In the genomic region with DNA sequence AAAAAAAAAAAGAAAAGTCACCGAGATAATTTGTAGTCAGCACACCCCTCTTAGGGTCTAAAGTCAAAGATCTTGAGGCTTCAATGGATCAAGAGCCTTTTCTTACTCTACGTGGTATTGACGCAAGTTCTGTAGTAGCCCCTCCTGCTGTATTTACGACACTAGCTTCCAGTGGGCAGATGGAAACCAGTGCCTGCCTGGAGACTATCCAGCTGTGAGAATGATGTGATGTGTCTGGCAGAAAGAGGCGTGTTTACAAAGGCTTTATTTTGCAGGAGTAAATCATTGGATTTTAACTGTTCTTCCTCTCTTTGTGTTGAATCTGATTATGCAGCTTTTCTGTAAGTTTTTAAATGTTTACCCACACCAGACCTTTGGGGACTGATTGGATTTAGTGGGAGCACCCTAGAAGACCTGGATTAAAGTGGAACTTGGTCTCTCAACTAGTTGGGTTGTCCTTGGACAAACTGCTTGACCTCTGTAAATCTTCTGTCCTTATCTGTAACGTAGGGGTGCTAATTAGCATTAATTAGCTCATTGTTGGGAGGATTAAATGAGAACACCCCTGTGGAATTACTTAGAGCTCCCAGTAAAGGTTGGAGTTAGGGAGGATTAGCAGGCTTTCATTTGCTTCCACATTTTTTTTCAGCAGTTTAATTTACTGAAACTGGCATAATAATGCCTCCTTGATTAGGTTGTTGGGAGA, we compare ENCODE assay signal across 9 cellular contexts.
A peak's percentile ranks its signal among the peaks of the same experiment; 100 is the strongest.
DNase-seq lines count a peak whose midpoint lies in the region; ATAC-seq and TF ChIP-seq lines count a peak whose summit lies in the region.
"Had no signal": no experiment of that assay in that cellular context is flagged by ENCODE, and none has a peak within 500 bp of the region (broad histone marks: within the 10 kb centered on the region; RNA-seq: fewer than 3 reads in every experiment).

No MANE protein-coding gene starts in this region.

- H3K27me3 ChIP-seq in neuronal stem cell (ENCODE audit: control insufficient read depth in 3 of 3, insufficient read depth in 3 of 3, low read depth in 1 of 3, low read length in 3 of 3): no peaks in the 10 kb centered on the region

- H4K91ac ChIP-seq in neuronal stem cell (ENCODE audit: low read depth, low read length, poor library complexity): no peak overlapping the region

- H3K79me1 ChIP-seq in neuronal stem cell (ENCODE audit: low read depth, low read length): no peaks in the 10 kb centered on the region

- H2AK5ac ChIP-seq in neuronal stem cell (ENCODE audit: low read depth, low read length): no peak overlapping the region

- DNase-seq in DMS 273 treated with DMSO at 0.1 percent for 48 hours (lab: John Stamatoyannopoulos, UW) (peak; percentile 51), NCI-H2227 (lab: John Stamatoyannopoulos, UW; ENCODE audit: unreplicated experiment) (peak; percentile 68), choroid plexus epithelial cell (ENCODE audit: low read depth) (peak; percentile 87), neuronal stem cell (ENCODE audit: low spot score) (peak; percentile 33), NCI-H1930 (lab: John Stamatoyannopoulos, UW) (no peak)

- H3K27ac ChIP-seq in neuronal stem cell (replicated peaks; ENCODE audit: low read length): no peak overlapping the region

- no peak overlapping the region for H4K8ac ChIP-seq in neuronal stem cell (ENCODE audit: low read depth, low read length)

- H3K36me3 ChIP-seq in neuronal stem cell (replicated peaks in 1 of 2; ENCODE audit: control insufficient read depth in 2 of 2, insufficient read depth in 2 of 2, low read length in 2 of 2): peaks cover 3 to 15% of the 10 kb centered on the region in 2 donors

- H2BK5ac ChIP-seq in neuronal stem cell (ENCODE audit: low read length): no peak overlapping the region

- no peak overlapping the region for H3K4ac ChIP-seq in neuronal stem cell (ENCODE audit: low read length)

- H3K4me1 ChIP-seq in neuronal stem cell (ENCODE audit: control insufficient read depth in 2 of 2, insufficient read depth in 1 of 2, low read depth in 1 of 2, low read length in 2 of 2): peaks cover 4 to 7% of the 10 kb centered on the region in 2 donors

- H3K18ac ChIP-seq in neuronal stem cell (ENCODE audit: low read length): no peak overlapping the region

- H3K4me3 ChIP-seq in choroid plexus epithelial cell (ENCODE audit: low read depth, low read length): no peak overlapping the region
- H3K4me3 ChIP-seq in neuronal stem cell (ENCODE audit: low read length in 2 of 2): no peak overlapping the region

- no peak overlapping the region for H3K9ac ChIP-seq in neuronal stem cell (ENCODE audit: low read depth, low read length, poor library complexity)

- H3K4me2 ChIP-seq in neuronal stem cell (ENCODE audit: insufficient read depth, low read length, poor library complexity, severe bottlenecking): no peak overlapping the region

- no peaks in the 10 kb centered on the region for H3K9me3 ChIP-seq in neuronal stem cell (replicated peaks in 1 of 2; ENCODE audit: control insufficient read depth in 2 of 2, insufficient read depth in 1 of 2, low read depth in 1 of 2, low read length in 2 of 2)

- H2AFZ ChIP-seq in neuronal stem cell (ENCODE audit: low read length): no peak overlapping the region

- no CpG with 5 or more reads among the region's 6 CpGs for WGBS in neuronal stem cell (ENCODE audit: extremely low coverage in 2 of 2, insufficient read length in 2 of 2, insufficient replicate concordance in 1 of 2), 2 donors

- H3K14ac ChIP-seq in neuronal stem cell (ENCODE audit: low read length): no peak overlapping the region

- no peak overlapping the region for H2BK12ac ChIP-seq in neuronal stem cell (ENCODE audit: low read length)

- no peak overlapping the region for H2BK120ac ChIP-seq in neuronal stem cell (ENCODE audit: low read depth, low read length)

- H2BK15ac ChIP-seq in neuronal stem cell (ENCODE audit: low read length): no peak overlapping the region

- no peak overlapping the region for H3K23ac ChIP-seq in neuronal stem cell (ENCODE audit: low read depth, low read length, poor library complexity)

- ATAC-seq in GM18511 (IDR thresholded peaks at IDR 0.05; ENCODE audit: unreplicated experiment): no peak
- no peak for ATAC-seq in esophagus mucosa
- no peak for ATAC-seq in HG03159 (IDR thresholded peaks at IDR 0.05; ENCODE audit: unreplicated experiment)
- ATAC-seq: HCT116 had no signal

- no peak for TF ChIP-seq CTCF in choroid plexus epithelial cell (conservative IDR thresholded peaks at IDR 0.05; ENCODE audit: low read depth, low read length)

Comparison
In these comparisons a context has a peak if more than half of its experiments do, and no peak if none do; other contexts are left out.
1. DNase-seq: peak in DMS 273 treated with DMSO at 0.1 percent for 48 hours (single experiment), NCI-H2227 (single experiment), choroid plexus epithelial cell (single experiment) and neuronal stem cell (single experiment); none in NCI-H1930 (0 of 2).